In genomic region chr3:123920868-123921267, GRCh38 we compare ENCODE assay signal across 22 cellular contexts. TPM values are rescaled to one million over a fixed set of nuclear protein-coding genes. Genes with fewer than 3 reads are reported as not detected.
DNase-seq lines count a peak whose midpoint lies in the region; ATAC-seq and TF ChIP-seq lines count a peak whose summit lies in the region.
"Had no signal": no experiment of that assay in that cellular context is flagged by ENCODE, and none has a peak within 500 bp of the region (broad histone marks: within the 10 kb centered on the region; RNA-seq: fewer than 3 reads in every experiment).

No MANE protein-coding gene starts in this region.

- peak overlapping the region in 1 of 7 donors; percentile 45 for H3K27ac Mint-ChIP-seq in CD4-positive, alpha-beta memory T cell
- no peak overlapping the region for H3K27ac Mint-ChIP-seq in activated naive CD4-positive, alpha-beta T cell treated with anti-CD3 and anti-CD28 coated beads, Interleukin-2, amount 10 ng/mL, durations not matched to agents 7 days and 5 days
- H3K27ac Mint-ChIP-seq: CD14-positive monocyte; CD4-positive, alpha-beta T cell; H9 had no signal

- ATAC-seq in DND-41 (ENCODE audit: insufficient read depth, low read depth) (peak; percentile 54; the same call in 1 of the 3 replicates), HG02623 (IDR thresholded peaks at IDR 0.05; ENCODE audit: unreplicated experiment) (no peak)
- ATAC-seq: A549, GM12878, HCT116 had no signal

- no peak for TF ChIP-seq CTCF in DND-41 (IDR thresholded peaks at IDR 0.05; ENCODE audit: borderline replicate concordance, extremely low read depth, low read length, poor library complexity, severe bottlenecking)
- no peak for TF ChIP-seq CTCF in astrocyte of the cerebellum (IDR thresholded peaks at IDR 0.05; ENCODE audit: low read depth, low read length, missing control alignments)

- no peak overlapping the region for H3K4me2 ChIP-seq in DND-41 (ENCODE audit: insufficient read depth, low read length)
- H3K4me2 ChIP-seq: A549; BLaER1 treated with 17β-estradiol and CSF1 and Interleukin-3, amounts not matched to agents 10 nM and 100 nM had no signal

- in situ Hi-C loops in astrocyte of the cerebellum (cut with HindIII; ENCODE audit: low sequenced_read_pairs): no loop called here

- H3K4me1 ChIP-seq in DND-41 (ENCODE audit: insufficient read depth, low read length): 0 out of 2 replicates have a peak, but pooled peaks cover 5% of the 10 kb centered on the region
- H3K4me1 ChIP-seq in CD4-positive, alpha-beta memory T cell (ENCODE audit: insufficient read depth, low read length): no peaks in the 10 kb centered on the region
- H3K4me1 ChIP-seq: A549, BE2C had no signal

- H3K9me3 Mint-ChIP-seq in CD4-positive, alpha-beta memory T cell: peaks cover 0 to 54% (median 41%) of the 10 kb centered on the region in 8 donors
- H3K9me3 Mint-ChIP-seq in activated naive CD4-positive, alpha-beta T cell treated with anti-CD3 and anti-CD28 coated beads, Interleukin-2, amount 10 ng/mL, durations not matched to agents 7 days and 5 days: peaks cover 23% of the 10 kb centered on the region

- H3K27me3 ChIP-seq in DND-41 (ENCODE audit: insufficient read depth, low read length, poor library complexity): no peaks in the 10 kb centered on the region
- H3K27me3 ChIP-seq in CD4-positive, alpha-beta memory T cell (ENCODE audit: insufficient read depth, low read length): no peaks in the 10 kb centered on the region
- H3K27me3 ChIP-seq: BE2C; BLaER1 treated with 17β-estradiol and CSF1 and Interleukin-3, amounts not matched to agents 10 nM and 100 nM had no signal

- H3K4me1 Mint-ChIP-seq in CD4-positive, alpha-beta memory T cell: no peaks in the 10 kb centered on the region
- peaks cover 10% of the 10 kb centered on the region for H3K4me1 Mint-ChIP-seq in activated naive CD4-positive, alpha-beta T cell treated with anti-CD3 and anti-CD28 coated beads, Interleukin-2, amount 10 ng/mL, durations not matched to agents 7 days and 5 days
- H3K4me1 Mint-ChIP-seq: CD14-positive monocyte, H9 had no signal

- H3K4me3 ChIP-seq in DND-41 (ENCODE audit: low read depth in 1 of 2, low read length in 2 of 2) (no peak overlapping the region), astrocyte of the cerebellum (ENCODE audit: low read depth, low read length) (no peak overlapping the region)
- no peak overlapping the region for H3K4me3 ChIP-seq in Jurkat, Clone E6-1 (ENCODE audit: low read length)
- no peak overlapping the region for H3K4me3 ChIP-seq in CD4-positive, alpha-beta memory T cell (ENCODE audit: low read length in 2 of 2)
- H3K4me3 ChIP-seq: A549; BLaER1 treated with 17β-estradiol and CSF1 and Interleukin-3, amounts not matched to agents 10 nM and 100 nM; GM12878; GM23248 had no signal

- CTCF ChIA-PET in CD4-positive, alpha-beta memory T cell (lab: Charles Lee; ENCODE audit: partially characterized antibody): no interaction called here
- CTCF ChIA-PET in activated naive CD4-positive, alpha-beta T cell treated with anti-CD3 and anti-CD28 coated beads, Interleukin-2, amount 10 ng/mL, durations not matched to agents 7 days and 5 days (lab: Charles Lee): no interaction called here

- no peaks in the 10 kb centered on the region for H3K27me3 Mint-ChIP-seq in CD4-positive, alpha-beta memory T cell
- no peaks in the 10 kb centered on the region for H3K27me3 Mint-ChIP-seq in activated naive CD4-positive, alpha-beta T cell treated with anti-CD3 and anti-CD28 coated beads, Interleukin-2, amount 10 ng/mL, durations not matched to agents 7 days and 5 days
- H3K27me3 Mint-ChIP-seq: CD4-positive, alpha-beta T cell had no signal

- H3K4me3 Mint-ChIP-seq in CD4-positive, alpha-beta memory T cell: peak overlapping the region in 1 of 8 donors; percentile 24
- H3K4me3 Mint-ChIP-seq in activated naive CD4-positive, alpha-beta T cell treated with anti-CD3 and anti-CD28 coated beads, Interleukin-2, amount 10 ng/mL, durations not matched to agents 7 days and 5 days: no peak overlapping the region
- H3K4me3 Mint-ChIP-seq: CD14-positive monocyte; CD4-positive, alpha-beta T cell; H9 had no signal

- peaks cover 11% of the 10 kb centered on the region for H3K9me3 ChIP-seq in DND-41 (ENCODE audit: insufficient read depth, low read length, severe bottlenecking)
- peaks cover 0 to 9% of the 10 kb centered on the region in 2 donors for H3K9me3 ChIP-seq in CD4-positive, alpha-beta memory T cell (ENCODE audit: control insufficient read depth in 1 of 2, low read length in 2 of 2)
- H3K9me3 ChIP-seq: BE2C had no signal

- 0 out of 2 replicates have a peak, but pooled peaks cover 5% of the 10 kb centered on the region for H4K20me1 ChIP-seq in DND-41 (ENCODE audit: insufficient read depth, low read length)
- H4K20me1 ChIP-seq: BLaER1 treated with 17β-estradiol and CSF1 and Interleukin-3, amounts not matched to agents 10 nM and 100 nM had no signal

- no peaks in the 10 kb centered on the region for H3K79me2 ChIP-seq in DND-41 (ENCODE audit: insufficient read depth, low read length)

- H3K36me3 Mint-ChIP-seq in CD4-positive, alpha-beta memory T cell: peaks cover 55 to 72% of the 10 kb centered on the region in 2 donors
- peaks cover 45% of the 10 kb centered on the region for H3K36me3 Mint-ChIP-seq in activated naive CD4-positive, alpha-beta T cell treated with anti-CD3 and anti-CD28 coated beads, Interleukin-2, amount 10 ng/mL, durations not matched to agents 7 days and 5 days

- no peak overlapping the region for H3K27ac ChIP-seq in DND-41 (ENCODE audit: low read length)
- no peak overlapping the region for H3K27ac ChIP-seq in CD4-positive, alpha-beta memory T cell (ENCODE audit: low read depth, low read length)
- H3K27ac ChIP-seq: A549; BLaER1 treated with 17β-estradiol and CSF1 and Interleukin-3, amounts not matched to agents 10 nM and 100 nM; GM23248 had no signal

- intact Hi-C loops in CD4-positive, alpha-beta memory T cell (cut with micrococcal nuclease): no loop called here

- no peak overlapping the region for H2AFZ ChIP-seq in DND-41 (ENCODE audit: low read depth, low read length)
- H2AFZ ChIP-seq: GM23248 had no signal

- DNase-seq in DND-41 (no peak), astrocyte of the cerebellum (ENCODE audit: low read depth) (peak; percentile 2)
- peak; percentile 66 for DNase-seq in Jurkat, Clone E6-1 (ENCODE audit: low read depth, low spot score)
- DNase-seq in CD4-positive, alpha-beta memory T cell: no peak
- no peak for DNase-seq in activated naive CD4-positive, alpha-beta T cell treated with anti-CD3 and anti-CD28 coated beads, Interleukin-2, amount 10 ng/mL, durations not matched to agents 7 days and 5 days
- DNase-seq: 8988T; ACHN; AML-193; BE2C; Calu3; CD4-positive, alpha-beta T cell; COR-L47; DMS53; DMS79 treated with DMSO at 0.1 percent for 48 hours; GM23248; H9 had no signal

- H3K36me3 ChIP-seq in DND-41 (ENCODE audit: insufficient read depth, low read length): peaks cover 69% of the 10 kb centered on the region
- no peaks in the 10 kb centered on the region for H3K36me3 ChIP-seq in CD4-positive, alpha-beta memory T cell (ENCODE audit: insufficient read depth, low read length)

- POLR2A ChIA-PET in CD4-positive, alpha-beta memory T cell (lab: Charles Lee; ENCODE audit: partially characterized antibody): no interaction called here

- no peak overlapping the region for H3K9ac ChIP-seq in DND-41 (ENCODE audit: low read depth, low read length)
- H3K9ac ChIP-seq: BLaER1 treated with 17β-estradiol and CSF1 and Interleukin-3, amounts not matched to agents 10 nM and 100 nM; GM23248 had no signal

RNA-seq across cellular contexts. Expression of gene MYLK, which starts 36.7 kb away (rescaled TPM):
- polyA plus RNA-seq in Jurkat, Clone E6-1 (2012; ENCODE audit: insufficient read depth, insufficient read length): 5.2 TPM
- total RNA-seq in CD4-positive, alpha-beta memory T cell: not detected
- under 1 TPM in 1 of 2 donors, not detected in 1; 0.18 TPM for polyA plus RNA-seq in CD4-positive, alpha-beta memory T cell

RNA-seq across cellular contexts. Expression of gene CCDC14, which starts 40.2 kb away (rescaled TPM):
- polyA plus RNA-seq in Jurkat, Clone E6-1 (2012; ENCODE audit: insufficient read depth, insufficient read length): 94.0 TPM
- 10 to 100 TPM; 46.0 to 47.0 TPM for total RNA-seq in CD4-positive, alpha-beta memory T cell
- 1 to 10 TPM; 6.3 to 7.8 TPM for polyA plus RNA-seq in CD4-positive, alpha-beta memory T cell

Comparison
In these comparisons a context has a peak if more than half of its experiments do, and no peak if none do; other contexts are left out.
1. DNase-seq: peak in Jurkat, Clone E6-1 (single experiment) and astrocyte of the cerebellum (single experiment); none in DND-41 (single experiment), CD4-positive, alpha-beta memory T cell (0 of 5) and activated naive CD4-positive, alpha-beta T cell treated with anti-CD3 and anti-CD28 coated beads, Interleukin-2, amount 10 ng/mL, durations not matched to agents 7 days and 5 days (single experiment).